ENCODE assay signal across 23 cellular contexts in genomic region chr11:93073026-93073425, GRCh38.
"Had no signal": no experiment of that assay in that cellular context is flagged by ENCODE, and none has a peak within 500 bp of the region (broad histone marks: within the 10 kb centered on the region; RNA-seq: fewer than 3 reads in every experiment).

No MANE protein-coding gene starts in this region.

- H3K27me3 ChIP-seq: ascending aorta, breast epithelium, right atrium auricular region, tibial nerve, uterus had no signal

- H3K4me1 ChIP-seq: ascending aorta, breast epithelium, right atrium auricular region, tibial nerve, uterus had no signal

- DNase-seq: activated CD4-positive, alpha-beta T cell treated with anti-CD3 and anti-CD28 coated beads, Interleukin-2, amount 50 U/mL, for 1 hour; activated naive CD4-positive, alpha-beta T cell treated with Interleukin-2 at 50 U/mL for 16 hours; activated naive CD8-positive, alpha-beta T cell treated with anti-CD3 and anti-CD28 coated beads, Interleukin-2, amount 50 U/mL, for 24 hours; activated T-cell treated with anti-CD3 and anti-CD28 coated beads for 4 hours; cerebellar nuclear complex; effector memory CD4-positive, alpha-beta T cell; foreskin melanocyte; left ventricle myocardium superior; mesenchymal stem cell; nucleus accumbens; posterior cingulate gyrus; stimulated activated CD4-positive, alpha-beta T cell treated with anti-CD3 and anti-CD28 coated beads, Interleukin-15, amount 100 ng/mL, for 24 hours; stimulated activated CD4-positive, alpha-beta T cell treated with anti-CD3 and anti-CD28 coated beads, Interleukin-4, amount 100 ng/mL, for 24 hours; stimulated activated naive CD4-positive, alpha-beta T cell; substantia nigra; uterus had no signal

- H3K27ac ChIP-seq: ascending aorta, breast epithelium, right atrium auricular region, skin epidermis, tibial nerve, uterus had no signal

- H3K4me3 Mint-ChIP-seq: activated naive CD8-positive, alpha-beta T cell treated with anti-CD3 and anti-CD28 coated beads, Interleukin-2, amount 50 U/mL, for 24 hours; natural killer cell treated with Interleukin-12 subunit alpha and Interleukin-12 subunit beta and Interleukin-15 and Interleukin-18, amount 100 ng/mL, for 72 hours had no signal

- H3K36me3 Mint-ChIP-seq: natural killer cell treated with Interleukin-12 subunit alpha and Interleukin-12 subunit beta and Interleukin-15 and Interleukin-18, amount 100 ng/mL, for 72 hours had no signal

- H3K9me3 Mint-ChIP-seq: activated naive CD8-positive, alpha-beta T cell treated with anti-CD3 and anti-CD28 coated beads, Interleukin-2, amount 50 U/mL, for 24 hours had no signal

- ATAC-seq: activated CD4-positive, CD25-positive, alpha-beta regulatory T cell treated with anti-CD3 and anti-CD28 coated beads, Interleukin-2, amount 50 U/mL, for 24 hours; activated naive CD8-positive, alpha-beta T cell treated with anti-CD3 and anti-CD28 coated beads, Interleukin-2, amount 50 U/mL, for 24 hours; left ventricle myocardium superior; natural killer cell treated with Interleukin-12 subunit alpha and Interleukin-12 subunit beta and Interleukin-15 and Interleukin-18, amount 100 ng/mL, for 72 hours had no signal

- H3K9me3 ChIP-seq: ascending aorta, breast epithelium, right atrium auricular region, tibial nerve, uterus had no signal

- H3K36me3 ChIP-seq: ascending aorta, breast epithelium, right atrium auricular region, tibial nerve, uterus had no signal

- H3K27ac Mint-ChIP-seq: activated naive CD8-positive, alpha-beta T cell treated with anti-CD3 and anti-CD28 coated beads, Interleukin-2, amount 50 U/mL, for 24 hours; natural killer cell treated with Interleukin-12 subunit alpha and Interleukin-12 subunit beta and Interleukin-15 and Interleukin-18, amount 100 ng/mL, for 72 hours had no signal

- H3K4me3 ChIP-seq: ascending aorta, breast epithelium, right atrium auricular region, skin epidermis, tibial nerve, uterus had no signal

- H3K4me1 Mint-ChIP-seq: activated naive CD8-positive, alpha-beta T cell treated with anti-CD3 and anti-CD28 coated beads, Interleukin-2, amount 50 U/mL, for 24 hours had no signal
